22 cellular contexts compared by ENCODE assay signal in genomic region chr4:13292372-13292771, GRCh38.
DNase-seq lines count a peak whose midpoint lies in the region; ATAC-seq, FAIRE-seq and TF ChIP-seq lines count a peak whose summit lies in the region.
"Had no signal": no experiment of that assay in that cellular context is flagged by ENCODE, and none has a peak within 500 bp of the region (broad histone marks: within the 10 kb centered on the region; RNA-seq: fewer than 3 reads in every experiment).

No MANE protein-coding gene starts in this region.

- H3K36me3 ChIP-seq in heart left ventricle (no peaks in the 10 kb centered on the region), K562 (ENCODE audit: control insufficient read depth, insufficient read depth, low read length) (no peaks in the 10 kb centered on the region)

- TF ChIP-seq CTCF in heart left ventricle (IDR thresholded peaks at IDR 0.05) = no peak
- no peak for TF ChIP-seq CTCF in K562 (IDR thresholded peaks at IDR 0.05 in 2 of 3, conservative IDR thresholded peaks at IDR 0.05 in 1 of 3; ENCODE audit: insufficient read depth in 2 of 3, low read depth in 1 of 3, low read length in 3 of 3)

- peak in 3 of 4 donors; percentile 51 to 85 (median 55) for ATAC-seq in heart left ventricle
- ATAC-seq in left cardiac atrium = no peak
- peak; percentile 77 for ATAC-seq in left ventricle myocardium superior
- no peak for ATAC-seq in Right ventricle myocardium superior (ENCODE audit: poor library complexity)
- ATAC-seq in K562 = no peak
- ATAC-seq in HG02759 (IDR thresholded peaks at IDR 0.05; ENCODE audit: unreplicated experiment) = no peak
- ATAC-seq: A549; CD8-positive, alpha-beta T cell had no signal

- no peak for TF ChIP-seq RAD21 in K562 (CRISPR knock-in tag; conservative IDR thresholded peaks at IDR 0.05 in 1 of 2, IDR thresholded peaks at IDR 0.05 in 1 of 2)

- H2AFZ ChIP-seq in K562 (ENCODE audit: low read depth, low read length) = no peak overlapping the region

- H3K4me1 ChIP-seq in heart left ventricle (no peaks in the 10 kb centered on the region), K562 (replicated peaks in 1 of 2; ENCODE audit: control insufficient read depth in 2 of 2, insufficient read depth in 2 of 2, low read length in 2 of 2) (no peaks in the 10 kb centered on the region)
- H3K4me1 ChIP-seq: A549, Caco-2 had no signal

- H3K27ac ChIP-seq in heart left ventricle (no peak overlapping the region), K562 (ENCODE audit: extremely low read depth, low read depth, low read length) (no peak overlapping the region)
- H3K27ac ChIP-seq: A549; BLaER1 treated with 17β-estradiol and CSF1 and Interleukin-3, amounts not matched to agents 10 nM and 100 nM; C4-2B had no signal

- TF ChIP-seq POLR2A in heart left ventricle (IDR thresholded peaks at IDR 0.05) (no peak), K562 (conservative IDR thresholded peaks at IDR 0.05) (no peak)

- H3K27me3 ChIP-seq in heart left ventricle (no peaks in the 10 kb centered on the region), K562 (ENCODE audit: control insufficient read depth in 2 of 2, insufficient read depth in 2 of 2, low read length in 2 of 2) (no peaks in the 10 kb centered on the region)
- H3K27me3 ChIP-seq: BLaER1 treated with 17β-estradiol and CSF1 and Interleukin-3, amounts not matched to agents 10 nM and 100 nM had no signal

- intact Hi-C loops in heart left ventricle (cut with DNase I) = no loop called here
- intact Hi-C loops in left cardiac atrium (cut with DNase I) = no loop called here
- intact Hi-C loops in left ventricle myocardium superior (cut with micrococcal nuclease) = no loop called here
- intact Hi-C loops in Right ventricle myocardium superior (cut with DNase I) = no loop called here
- intact Hi-C loops in K562 (cut with micrococcal nuclease) = no loop called here

- DNase-seq in heart left ventricle (no peak), left cardiac atrium (no peak), left ventricle myocardium superior (no peak), Right ventricle myocardium superior (no peak), K562 (ENCODE audit: extremely low read depth in 1 of 4, low spot score in 3 of 4) (no peak), iris pigment epithelial cell (ENCODE audit: low read depth) (peak; percentile 22), iPS-NIHi11 (ENCODE audit: low spot score) (no peak)
- DNase-seq: AML-193; Caco-2; Calu3; CD4-positive, alpha-beta T cell; CD8-positive, alpha-beta T cell; DMS79 treated with DMSO at 0.1 percent for 48 hours; GF-D8 had no signal

- in situ Hi-C loops in K562 (cut with MboI) = no loop called here

- H3K9me3 ChIP-seq in heart left ventricle (peaks cover 0 to 15% (median 7%) of the 10 kb centered on the region in 12 donors), K562 (replicated peaks; ENCODE audit: control insufficient read depth, insufficient read depth, low read depth, low read length) (no peaks in the 10 kb centered on the region)
- H3K9me3 ChIP-seq: A549 had no signal

- POLR2A ChIA-PET in K562 (lab: Yijun Ruan, JAX) = interaction anchor here (0.6 kb wide), 1 partner anchor 100 kb away, joined by 3 read pairs; no protein-coding TSS in a partner anchor

- H3K4me2 ChIP-seq in K562 (ENCODE audit: insufficient read depth, low read length) = no peak overlapping the region
- H3K4me2 ChIP-seq: A549; BLaER1 treated with 17β-estradiol and CSF1 and Interleukin-3, amounts not matched to agents 10 nM and 100 nM had no signal

- no peaks in the 10 kb centered on the region for H3K9me1 ChIP-seq in K562 (ENCODE audit: control insufficient read depth, insufficient read depth, low read length)

- no peak overlapping the region for H3K9ac ChIP-seq in K562 (ENCODE audit: insufficient read depth in 1 of 2, low read depth in 2 of 2, low read length in 2 of 2)
- H3K9ac ChIP-seq: BLaER1 treated with 17β-estradiol and CSF1 and Interleukin-3, amounts not matched to agents 10 nM and 100 nM had no signal

- no peak for FAIRE-seq in K562 (lab: Jason Lieb, UNC)
- FAIRE-seq: A549, D721Med, G401.6, GM12891, GM19239 had no signal

- WGBS in heart left ventricle, 4 donors = 40 to 60% (median 45%) methylated on average over 1 of the region's 1 CpG
- WGBS in K562 (ENCODE audit: insufficient coverage, low coverage, missing lambda C conversion rate) = 0% methylated on average over 1 of the region's 1 CpG

- H4K20me1 ChIP-seq in K562 (replicated peaks; ENCODE audit: control insufficient read depth, insufficient read depth, low read length) = no peaks in the 10 kb centered on the region
- H4K20me1 ChIP-seq: BLaER1 treated with 17β-estradiol and CSF1 and Interleukin-3, amounts not matched to agents 10 nM and 100 nM had no signal

- no peak for TF ChIP-seq EP300 in K562 (IDR thresholded peaks at IDR 0.05; ENCODE audit: low read length)

- H3K4me3 ChIP-seq in heart left ventricle (no peak overlapping the region), K562 (no peak overlapping the region)
- H3K4me3 ChIP-seq: A549; BLaER1 treated with 17β-estradiol and CSF1 and Interleukin-3, amounts not matched to agents 10 nM and 100 nM had no signal

- BruUV-seq in K562 (replicated peaks; lab: Mats Ljungman, UMichigan) = no TSS peak

- H3K79me2 ChIP-seq in K562 (ENCODE audit: control insufficient read depth, insufficient read depth, low read length) = no peaks in the 10 kb centered on the region

- CTCF ChIA-PET in K562 (lab: Yijun Ruan, JAX; ENCODE audit: low intra/inter-chr PET ratio) = no interaction called here

TF ChIP-seq in K562, 482 proteins besides CTCF, POLR2A, EP300 and RAD21:
- peak; percentile 5 for TF ChIP-seq MEIS2 (IDR thresholded peaks at IDR 0.05; ENCODE audit: partially characterized antibody)
- no peak for TF ChIP-seq NFRKB (IDR thresholded peaks at IDR 0.05; ENCODE audit: low read depth)
- TF ChIP-seq FOXK2 (conservative IDR thresholded peaks at IDR 0.05 in 1 of 2, IDR thresholded peaks at IDR 0.05 in 1 of 2; ENCODE audit: low read depth in 2 of 2) = no peak

Comparison
In these comparisons a context has a peak if more than half of its experiments do, and no peak if none do; other contexts are left out.
1. ATAC-seq: peak in heart left ventricle (3 of 4) and left ventricle myocardium superior (single experiment); none in left cardiac atrium (0 of 2), Right ventricle myocardium superior (single experiment), K562 (single experiment) and HG02759 (single experiment).